15 cellular contexts compared by ENCODE assay signal in the genomic region with DNA sequence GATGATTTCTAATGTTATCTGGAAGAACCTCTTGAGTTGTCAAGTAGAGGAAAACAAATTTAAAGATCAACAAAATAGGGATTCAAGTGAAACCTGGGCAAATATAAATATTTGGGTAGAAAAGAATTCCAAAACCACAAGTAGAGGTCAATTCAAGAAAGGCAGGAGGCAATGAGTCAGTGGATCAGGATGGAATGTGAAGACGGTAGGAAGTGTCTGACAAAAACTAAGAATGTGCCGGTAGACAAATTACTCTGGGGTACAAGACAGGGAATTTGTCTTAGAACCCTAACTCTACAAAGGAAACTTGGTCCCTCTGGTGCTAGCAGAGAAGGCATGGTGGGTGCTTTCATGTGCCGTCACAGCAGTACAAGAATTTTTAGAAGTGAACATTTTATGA. TPM values are rescaled to one million over a fixed set of nuclear protein-coding genes. Genes with fewer than 3 reads are reported as not detected.
DNase-seq lines count a peak whose midpoint lies in the region; ATAC-seq, FAIRE-seq and TF ChIP-seq lines count a peak whose summit lies in the region.
"Had no signal": no experiment of that assay in that cellular context is flagged by ENCODE, and none has a peak within 500 bp of the region (broad histone marks: within the 10 kb centered on the region; RNA-seq: fewer than 3 reads in every experiment).

No MANE protein-coding gene starts in this region.

- no peak overlapping the region for H2AFZ ChIP-seq in PC-3 (ENCODE audit: low read length)

- intact Hi-C loops in PC-3 (cut with micrococcal nuclease), result no loop called here

- no peak overlapping the region for H3K9ac ChIP-seq in PC-3 (ENCODE audit: low read length)

- FAIRE-seq in GM12891 (lab: Jason Lieb, UNC), result peak; percentile 23

- H3K4me3 ChIP-seq in PC-3 (ENCODE audit: low read length), result no peak overlapping the region
- H3K4me3 ChIP-seq: coronary artery, right lobe of liver had no signal

- no peaks in the 10 kb centered on the region for H3K27me3 ChIP-seq in PC-3 (ENCODE audit: low read length)
- H3K27me3 ChIP-seq: right lobe of liver had no signal

- H3K4me3 Mint-ChIP-seq in chondrocyte (ENCODE audit: unreplicated experiment), result no peak overlapping the region
- H3K4me3 Mint-ChIP-seq: naive B cell had no signal

- no peak overlapping the region for H3K27ac ChIP-seq in PC-3 (ENCODE audit: low read length)
- H3K27ac ChIP-seq: coronary artery, right lobe of liver had no signal

- peak overlapping the region; percentile 34 for H3K27ac Mint-ChIP-seq in chondrocyte (ENCODE audit: unreplicated experiment)

- CTCF ChIA-PET in PC-3 (lab: Charles Lee), result no interaction called here

- no peaks in the 10 kb centered on the region for H3K9me2 ChIP-seq in PC-3 (replicated peaks; ENCODE audit: low read length)

- H4K20me1 ChIP-seq in PC-3 (ENCODE audit: low read length), result no peaks in the 10 kb centered on the region

- H3K36me3 ChIP-seq in PC-3 (ENCODE audit: low read depth, low read length), result no peaks in the 10 kb centered on the region
- H3K36me3 ChIP-seq: right lobe of liver had no signal

- no peaks in the 10 kb centered on the region for H3K9me3 Mint-ChIP-seq in chondrocyte (ENCODE audit: low read depth)
- H3K9me3 Mint-ChIP-seq: naive B cell had no signal

- H3K27me3 Mint-ChIP-seq in chondrocyte (ENCODE audit: low read depth), result peaks cover 2% of the 10 kb centered on the region
- H3K27me3 Mint-ChIP-seq: naive B cell had no signal

- peak overlapping the region; percentile 31 for H3K4me2 ChIP-seq in PC-3 (ENCODE audit: low read length)

- no peaks in the 10 kb centered on the region for H3F3A ChIP-seq in PC-3 (ENCODE audit: low read length, unreplicated experiment)

- H3K4me1 Mint-ChIP-seq in chondrocyte (ENCODE audit: low read depth), result peaks cover 5% of the 10 kb centered on the region
- H3K4me1 Mint-ChIP-seq: naive B cell had no signal

- POLR2A ChIA-PET in PC-3 (lab: Charles Lee; ENCODE audit: unreplicated experiment), result no interaction called here

- no peaks in the 10 kb centered on the region for H3K36me3 Mint-ChIP-seq in chondrocyte (ENCODE audit: low read depth)
- H3K36me3 Mint-ChIP-seq: naive B cell had no signal

- TF ChIP-seq POLR2A in GM12891 (IDR thresholded peaks at IDR 0.05; ENCODE audit: low read depth, low read length), result no peak

- peak; percentile 78 for ATAC-seq in PC-3
- no peak for ATAC-seq in HG02642 (IDR thresholded peaks at IDR 0.05; ENCODE audit: poor library complexity, unreplicated experiment)
- ATAC-seq: left colon, right lobe of liver had no signal

- peaks cover 16% of the 10 kb centered on the region for H3K4me1 ChIP-seq in PC-3 (ENCODE audit: insufficient read depth, low read length)
- H3K4me1 ChIP-seq: right lobe of liver had no signal

- TF ChIP-seq CTCF in PC-3 (conservative IDR thresholded peaks at IDR 0.05; ENCODE audit: low read depth, low read length) (no peak), chondrocyte (IDR thresholded peaks at IDR 0.05) (no peak)

- H3K79me2 ChIP-seq in PC-3 (ENCODE audit: low read length), result no peaks in the 10 kb centered on the region

- BruUV-seq in PC-3 (replicated peaks; lab: Mats Ljungman, UMichigan), result no TSS peak

- DNase-seq in GM12891 (ENCODE audit: insufficient read length, low spot score), result no peak
- peak; percentile 75 for DNase-seq in PC-3
- DNase-seq in chondrocyte (ENCODE audit: low spot score), result no peak
- peak; percentile 61 for DNase-seq in non-pigmented ciliary epithelial cell (ENCODE audit: low read depth)
- DNase-seq in stimulated activated CD4-positive, alpha-beta T cell treated with anti-CD3 and anti-CD28 coated beads, Interleukin-12 subunit alpha, Interleukin-12 subunit beta, amount 100 ng/mL, for 4 hours, result no peak
- no peak for DNase-seq in NCI-H2081 (lab: John Stamatoyannopoulos, UW)
- DNase-seq: activated CD4-positive, alpha-beta T cell treated with anti-CD3 and anti-CD28 coated beads for 4 hours; activated effector memory CD4-positive, alpha-beta T cell treated with Interleukin-2 at 50 U/mL for 16 hours; left colon; naive B cell; NCI-H2171; OCI-M1; right lobe of liver had no signal

- no peaks in the 10 kb centered on the region for H3K9me3 ChIP-seq in PC-3 (ENCODE audit: low read length)
- H3K9me3 ChIP-seq: right lobe of liver had no signal

TF ChIP-seq in GM12891, 5 proteins besides CTCF, POLR2A, EP300 and RAD21:
- TF ChIP-seq TAF1 (IDR thresholded peaks at IDR 0.05; ENCODE audit: low read depth, low read length) (no peak), PAX5 (IDR thresholded peaks at IDR 0.05; ENCODE audit: insufficient read depth, low read length, severe bottlenecking) (no peak), POU2F2 (IDR thresholded peaks at IDR 0.05; ENCODE audit: low read depth, low read length) (no peak), POLR2AphosphoS5 (IDR thresholded peaks at IDR 0.05; ENCODE audit: low read depth, low read length) (no peak), SPI1 (IDR thresholded peaks at IDR 0.05; ENCODE audit: low read depth, low read length) (no peak)

RNA-seq across cellular contexts. Expression of a gene that starts 13.6 kb away (rescaled TPM):
- polyA plus RNA-seq in GM12891 (2012; ENCODE audit: low read depth, missing spikeins), result 2.2 TPM
- not detected in 2 replicates for total RNA-seq in PC-3 (2014; rRNA removed)
- total RNA-seq in chondrocyte, result 0.07 TPM in 1 of 3 replicates, not detected in the others

Comparison
In these comparisons a context has a peak if more than half of its experiments do, and no peak if none do; other contexts are left out.
1. DNase-seq: peak in PC-3 (single experiment) and non-pigmented ciliary epithelial cell (single experiment); none in GM12891 (single experiment), chondrocyte (single experiment), stimulated activated CD4-positive, alpha-beta T cell treated with anti-CD3 and anti-CD28 coated beads, Interleukin-12 subunit alpha, Interleukin-12 subunit beta, amount 100 ng/mL, for 4 hours (single experiment) and NCI-H2081 (0 of 2).